Comparison of ENCODE assay signal across 9 cellular contexts in genomic region chr4:134935320-134935719, GRCh38.
DNase-seq lines count a peak whose midpoint lies in the region; ATAC-seq, FAIRE-seq and TF ChIP-seq lines count a peak whose summit lies in the region.
"Had no signal": no experiment of that assay in that cellular context is flagged by ENCODE, and none has a peak within 500 bp of the region (broad histone marks: within the 10 kb centered on the region; RNA-seq: fewer than 3 reads in every experiment).

No MANE protein-coding gene starts in this region.

- H3K9me3 ChIP-seq in MM.1S (replicated peaks; ENCODE audit: insufficient read depth, low read length) = no peaks in the 10 kb centered on the region
- no peaks in the 10 kb centered on the region for H3K9me3 ChIP-seq in H1 (ENCODE audit: insufficient read depth in 2 of 2, low read depth in 1 of 2, low read length in 1 of 2)

- no peaks in the 10 kb centered on the region for H3K9me2 ChIP-seq in MM.1S (replicated peaks; ENCODE audit: insufficient read depth, low read length)

- no peaks in the 10 kb centered on the region for H3K36me3 Mint-ChIP-seq in activated CD8-positive, alpha-beta T cell treated with anti-CD3 and anti-CD28 coated beads for 36 hours (ENCODE audit: low read depth)
- no peaks in the 10 kb centered on the region for H3K36me3 Mint-ChIP-seq in activated CD8-positive, alpha-beta T cell treated with anti-CD3 and anti-CD28 coated beads, Interleukin-2, amount 10 ng/mL, durations not matched to agents 7 days and 5 days (ENCODE audit: low read depth)

- H3K4me3 Mint-ChIP-seq in activated CD8-positive, alpha-beta T cell treated with anti-CD3 and anti-CD28 coated beads for 36 hours = no peak overlapping the region
- H3K4me3 Mint-ChIP-seq in activated CD8-positive, alpha-beta T cell treated with anti-CD3 and anti-CD28 coated beads, Interleukin-2, amount 10 ng/mL, durations not matched to agents 7 days and 5 days = no peak overlapping the region

- H3K4me1 ChIP-seq in MM.1S (ENCODE audit: low read length) = no peaks in the 10 kb centered on the region
- peaks cover 0 to 3% (median 0%) of the 10 kb centered on the region in 4 experiments; a peak in 2 of 7 replicates for H3K4me1 ChIP-seq in H1 (replicated peaks in 1 of 4; ENCODE audit: control insufficient read depth in 3 of 4, insufficient read depth in 4 of 4, low read length in 3 of 4)

- no peak overlapping the region for H3K27ac ChIP-seq in MM.1S (ENCODE audit: low read length)
- no peak overlapping the region for H3K27ac ChIP-seq in H1 (ENCODE audit: low read depth, low read length)

- H2BK5ac ChIP-seq in H1 (ENCODE audit: low read depth, low read length) = no peak overlapping the region

- no peak overlapping the region for H4K8ac ChIP-seq in H1 (ENCODE audit: extremely low read depth, insufficient read depth, low read length)

- FAIRE-seq in H1 (lab: Jason Lieb, UNC) = peak; percentile 68

- POLR2A ChIA-PET in activated CD8-positive, alpha-beta T cell treated with anti-CD3 and anti-CD28 coated beads for 36 hours (lab: Charles Lee) = no interaction called here
- POLR2A ChIA-PET in activated CD8-positive, alpha-beta T cell treated with anti-CD3 and anti-CD28 coated beads, Interleukin-2, amount 10 ng/mL, durations not matched to agents 7 days and 5 days (lab: Charles Lee) = no interaction called here
- POLR2A ChIA-PET in H1 (lab: Charles Lee; ENCODE audit: partially characterized antibody) = no interaction called here

- H3K14ac ChIP-seq in H1 (ENCODE audit: insufficient read length) = no peak overlapping the region

- H3K79me2 ChIP-seq in MM.1S (ENCODE audit: low read length) (no peaks in the 10 kb centered on the region), H1 (ENCODE audit: control insufficient read depth in 1 of 2, insufficient read depth in 2 of 2, low read length in 2 of 2) (no peaks in the 10 kb centered on the region)

- CTCF ChIA-PET in activated CD8-positive, alpha-beta T cell treated with anti-CD3 and anti-CD28 coated beads for 36 hours (lab: Charles Lee) = no interaction called here
- CTCF ChIA-PET in activated CD8-positive, alpha-beta T cell treated with anti-CD3 and anti-CD28 coated beads, Interleukin-2, amount 10 ng/mL, durations not matched to agents 7 days and 5 days (lab: Charles Lee) = no interaction called here
- CTCF ChIA-PET in H1 (lab: Charles Lee; ENCODE audit: partially characterized antibody) = interaction anchor here (0.8 to 1.7 kb wide), 9 partner anchors 12 to 1789 kb away, joined by 3 to 7 read pairs (median 3); no protein-coding TSS in a partner anchor

- H3K9me3 Mint-ChIP-seq in activated CD8-positive, alpha-beta T cell treated with anti-CD3 and anti-CD28 coated beads for 36 hours = peaks cover 2% of the 10 kb centered on the region
- no peaks in the 10 kb centered on the region for H3K9me3 Mint-ChIP-seq in activated CD8-positive, alpha-beta T cell treated with anti-CD3 and anti-CD28 coated beads, Interleukin-2, amount 10 ng/mL, durations not matched to agents 7 days and 5 days (ENCODE audit: insufficient read depth)

- no peaks in the 10 kb centered on the region for H3K23me2 ChIP-seq in H1 (ENCODE audit: low read depth, low read length)

- no peak for TF ChIP-seq POLR2A in H1 (IDR thresholded peaks at IDR 0.05; ENCODE audit: control extremely low read depth in 1 of 2, low read depth in 2 of 2, low read length in 2 of 2)

- no peak for ATAC-seq in activated CD8-positive, alpha-beta T cell treated with anti-CD3 and anti-CD28 coated beads for 36 hours
- ATAC-seq in activated CD8-positive, alpha-beta T cell treated with anti-CD3 and anti-CD28 coated beads, Interleukin-2, amount 10 ng/mL, durations not matched to agents 7 days and 5 days = no peak
- no peak for ATAC-seq in HG02588 (IDR thresholded peaks at IDR 0.05; ENCODE audit: unreplicated experiment)

- TF ChIP-seq EP300 in H1 (IDR thresholded peaks at IDR 0.05; ENCODE audit: borderline replicate concordance in 1 of 2, low read depth in 2 of 2, low read length in 2 of 2) = no peak

- 67% methylated on average over 2 of the region's 2 CpGs; no CpG with 5 or more reads in 1 of the 2 experiments for WGBS in H1 (ENCODE audit: extremely low coverage in 1 of 2, insufficient coverage in 1 of 2, insufficient read length in 1 of 2, insufficient replicate concordance in 2 of 2, low coverage in 1 of 2, low lambda C conversion rate in 2 of 2, missing lambda C conversion rate in 1 of 2), 2 experiments

- H4K91ac ChIP-seq in H1 (replicated peaks; ENCODE audit: insufficient read length, low read length) = no peak overlapping the region

- intact Hi-C loops in activated CD8-positive, alpha-beta T cell treated with anti-CD3 and anti-CD28 coated beads for 36 hours (cut with micrococcal nuclease) = no loop called here

- H2BK20ac ChIP-seq in H1 (ENCODE audit: low read length) = no peak overlapping the region

- H3K4ac ChIP-seq in H1 (replicated peaks; ENCODE audit: insufficient read length, low read depth, low read length) = no peak overlapping the region

- H4K20me1 ChIP-seq in MM.1S (ENCODE audit: insufficient read depth, low read length) (no peaks in the 10 kb centered on the region), H1 (replicated peaks in 1 of 2; ENCODE audit: control insufficient read depth in 1 of 2, insufficient read depth in 2 of 2, low read length in 2 of 2) (no peaks in the 10 kb centered on the region)

- no peak for TF ChIP-seq CTCF in activated CD8-positive, alpha-beta T cell treated with anti-CD3 and anti-CD28 coated beads for 36 hours (IDR thresholded peaks at IDR 0.05)
- TF ChIP-seq CTCF in MM.1S (IDR thresholded peaks at IDR 0.05; ENCODE audit: low read length) (peak; percentile 53), H1 (IDR thresholded peaks at IDR 0.05; ENCODE audit: control extremely low read depth in 1 of 3, insufficient read depth in 1 of 3, low read depth in 1 of 3, low read length in 3 of 3) (peak in 2 of 3 experiments; percentile 57 to 61; a peak in 3 of 4 replicates), retinal pigment epithelial cell (conservative IDR thresholded peaks at IDR 0.05; ENCODE audit: low read depth, low read length) (peak; percentile 69)

- TF ChIP-seq RAD21 in H1 (IDR thresholded peaks at IDR 0.05 in 1 of 2, conservative IDR thresholded peaks at IDR 0.05 in 1 of 2; ENCODE audit: low read depth in 2 of 2, low read length in 2 of 2) = peak; percentile 89 to 92

- H3K36me3 ChIP-seq in MM.1S (replicated peaks; ENCODE audit: insufficient read depth, low read length) (no peaks in the 10 kb centered on the region), H1 (ENCODE audit: control insufficient read depth in 2 of 4, insufficient read depth in 4 of 4, low read length in 3 of 4) (no peaks in the 10 kb centered on the region)

- no peak overlapping the region for H3K23ac ChIP-seq in H1 (ENCODE audit: insufficient read length)

- H2BK12ac ChIP-seq in H1 (ENCODE audit: low read depth, low read length) = no peak overlapping the region

- H3K27ac Mint-ChIP-seq in activated CD8-positive, alpha-beta T cell treated with anti-CD3 and anti-CD28 coated beads for 36 hours = no peak overlapping the region
- H3K27ac Mint-ChIP-seq in activated CD8-positive, alpha-beta T cell treated with anti-CD3 and anti-CD28 coated beads, Interleukin-2, amount 10 ng/mL, durations not matched to agents 7 days and 5 days = no peak overlapping the region

- H2AK5ac ChIP-seq in H1 (ENCODE audit: low read depth, low read length) = no peak overlapping the region

- H3K27me3 Mint-ChIP-seq in activated CD8-positive, alpha-beta T cell treated with anti-CD3 and anti-CD28 coated beads for 36 hours = no peaks in the 10 kb centered on the region
- no peaks in the 10 kb centered on the region for H3K27me3 Mint-ChIP-seq in activated CD8-positive, alpha-beta T cell treated with anti-CD3 and anti-CD28 coated beads, Interleukin-2, amount 10 ng/mL, durations not matched to agents 7 days and 5 days (ENCODE audit: low read depth)

- H3K9ac ChIP-seq in MM.1S (ENCODE audit: low read length) (no peak overlapping the region), H1 (replicated peaks in 1 of 4; ENCODE audit: extremely low read depth in 1 of 4, low read depth in 3 of 4, low read length in 3 of 4) (no peak overlapping the region)

- H2BK15ac ChIP-seq in H1 (ENCODE audit: low read length) = no peak overlapping the region

- H2AFZ ChIP-seq in MM.1S (ENCODE audit: low read length) (no peak overlapping the region), H1 (ENCODE audit: low read length) (no peak overlapping the region)

- no peaks in the 10 kb centered on the region for H3K79me1 ChIP-seq in H1 (ENCODE audit: low read depth, low read length)

- no peak overlapping the region for H3K18ac ChIP-seq in H1 (ENCODE audit: extremely low read depth, low read length)

- peak; percentile 19 for DNase-seq in activated CD8-positive, alpha-beta T cell treated with anti-CD3 and anti-CD28 coated beads for 36 hours
- no peak for DNase-seq in activated CD8-positive, alpha-beta T cell treated with anti-CD3 and anti-CD28 coated beads, Interleukin-2, amount 10 ng/mL, durations not matched to agents 7 days and 5 days
- peak; percentile 16 for DNase-seq in MM.1S
- DNase-seq in H1 (ENCODE audit: low read depth in 1 of 2, low spot score in 2 of 2) = peak in 1 of 2 experiments; percentile 59
- DNase-seq in retinal pigment epithelial cell (ENCODE audit: low read depth) = no peak
- no peak for DNase-seq in cerebellum (ENCODE audit: low spot score)
- no peak for DNase-seq in epidermal melanocyte (ENCODE audit: insufficient read length, low spot score)
- DNase-seq: NCI-H187 had no signal

- no peak overlapping the region for H2BK120ac ChIP-seq in H1 (replicated peaks; ENCODE audit: low read depth, low read length)

- H3K27me3 ChIP-seq in MM.1S (replicated peaks; ENCODE audit: insufficient read depth, low read length) (no peaks in the 10 kb centered on the region), H1 (replicated peaks in 1 of 4; ENCODE audit: control insufficient read depth in 3 of 4, extremely low read depth in 1 of 4, insufficient read depth in 3 of 4, low read length in 3 of 4) (no peaks in the 10 kb centered on the region)

- no peaks in the 10 kb centered on the region for H3K4me1 Mint-ChIP-seq in activated CD8-positive, alpha-beta T cell treated with anti-CD3 and anti-CD28 coated beads for 36 hours (ENCODE audit: low read depth)
- H3K4me1 Mint-ChIP-seq in activated CD8-positive, alpha-beta T cell treated with anti-CD3 and anti-CD28 coated beads, Interleukin-2, amount 10 ng/mL, durations not matched to agents 7 days and 5 days (ENCODE audit: low read depth) = no peaks in the 10 kb centered on the region

- H3K56ac ChIP-seq in H1 (replicated peaks; ENCODE audit: insufficient read length, low read depth, low read length) = no peak overlapping the region

- H3F3A ChIP-seq in MM.1S (ENCODE audit: insufficient read depth, low read length) = no peaks in the 10 kb centered on the region

- no peak overlapping the region for H4K5ac ChIP-seq in H1 (ENCODE audit: insufficient read length, low read depth, low read length)

- H3K4me3 ChIP-seq in MM.1S (ENCODE audit: low read length) (no peak overlapping the region), H1 (ENCODE audit: extremely low read depth in 1 of 4, insufficient read depth in 2 of 4, low read depth in 3 of 4, low read length in 4 of 4) (no peak overlapping the region), retinal pigment epithelial cell (ENCODE audit: low read length) (no peak overlapping the region)

- H3K4me2 ChIP-seq in MM.1S (ENCODE audit: low read depth, low read length) (no peak overlapping the region), H1 (ENCODE audit: insufficient read depth in 1 of 2, low read depth in 2 of 2, low read length in 2 of 2) (no peak overlapping the region)

Comparison
In these comparisons a context has a peak if more than half of its experiments do, and no peak if none do; other contexts are left out.
1. DNase-seq: peak in activated CD8-positive, alpha-beta T cell treated with anti-CD3 and anti-CD28 coated beads for 36 hours (single experiment) and MM.1S (single experiment); none in activated CD8-positive, alpha-beta T cell treated with anti-CD3 and anti-CD28 coated beads, Interleukin-2, amount 10 ng/mL, durations not matched to agents 7 days and 5 days (single experiment), retinal pigment epithelial cell (single experiment), cerebellum (single experiment) and epidermal melanocyte (single experiment).